In genomic region chr2:135741043-135741394, GRCh38 we compare ENCODE assay signal across 8 cellular contexts. TPM values are rescaled to one million over a fixed set of nuclear protein-coding genes. Genes with fewer than 3 reads are reported as not detected.
A peak's percentile ranks its signal among the peaks of the same experiment; 100 is the strongest.
DNase-seq lines count a peak whose midpoint lies in the region; ATAC-seq and TF ChIP-seq lines count a peak whose summit lies in the region.

No MANE protein-coding gene starts in this region.

- no peak overlapping the region for H3K27ac ChIP-seq in fibroblast of lung (ENCODE audit: insufficient read depth, low read length)
- peak overlapping the region; percentile 98 for H3K27ac ChIP-seq in rectal smooth muscle tissue (ENCODE audit: low read depth, low read length)

- H3K4me1 Mint-ChIP-seq in Calu3 (ENCODE audit: low read depth, unreplicated experiment) (peaks cover 20% of the 10 kb centered on the region), T-helper 17 cell (peaks cover 22% of the 10 kb centered on the region)
- peaks cover 31% of the 10 kb centered on the region for H3K4me1 Mint-ChIP-seq in activated T-cell treated with anti-CD3 and anti-CD28 coated beads, Interleukin-2, amount 50 U/mL, for 4 hours (ENCODE audit: low read depth)

- ATAC-seq in T-helper 17 cell (no peak), GM19324 (IDR thresholded peaks at IDR 0.05; ENCODE audit: low FRiP score, unreplicated experiment) (no peak), GM19328 (IDR thresholded peaks at IDR 0.05; ENCODE audit: unreplicated experiment) (no peak)
- ATAC-seq in activated T-cell treated with anti-CD3 and anti-CD28 coated beads, Interleukin-2, amount 50 U/mL, for 4 hours: no peak

- H3K27me3 ChIP-seq in fibroblast of lung (ENCODE audit: control insufficient read depth, insufficient read depth, low read length) (no peaks in the 10 kb centered on the region), rectal smooth muscle tissue (ENCODE audit: control insufficient read depth, insufficient read depth, low read length) (no peaks in the 10 kb centered on the region)

- H3K27me3 Mint-ChIP-seq in Calu3 (ENCODE audit: unreplicated experiment): no peaks in the 10 kb centered on the region
- H3K27me3 Mint-ChIP-seq in T-helper 17 cell: no peaks in the 10 kb centered on the region
- no peaks in the 10 kb centered on the region for H3K27me3 Mint-ChIP-seq in activated T-cell treated with anti-CD3 and anti-CD28 coated beads, Interleukin-2, amount 50 U/mL, for 4 hours (ENCODE audit: low read depth)

- no peak overlapping the region for H3K4me2 ChIP-seq in fibroblast of lung (ENCODE audit: extremely low read depth, insufficient read depth, low read length)

- peaks cover 38% of the 10 kb centered on the region for H3K79me2 ChIP-seq in fibroblast of lung (ENCODE audit: control insufficient read depth, insufficient read depth, low read length)

- CTCF ChIA-PET in Calu3 (lab: Charles Lee): interaction anchor here (0.6 to 0.9 kb wide), 3 partner anchors 702 to 1514 kb away, joined by 5 to 11 read pairs (median 5); no protein-coding TSS in a partner anchor

- no TSS peak for BruUV-seq in Calu3 (replicated peaks; lab: Mats Ljungman, UMichigan)

- peaks cover 24% of the 10 kb centered on the region for H3K36me3 Mint-ChIP-seq in Calu3 (ENCODE audit: insufficient read depth, unreplicated experiment)
- no peaks in the 10 kb centered on the region for H3K36me3 Mint-ChIP-seq in T-helper 17 cell (ENCODE audit: low read depth)
- H3K36me3 Mint-ChIP-seq in activated T-cell treated with anti-CD3 and anti-CD28 coated beads, Interleukin-2, amount 50 U/mL, for 4 hours (ENCODE audit: insufficient read depth): peaks cover 14% of the 10 kb centered on the region

- H3K4me3 Mint-ChIP-seq in Calu3 (ENCODE audit: low read depth, unreplicated experiment) (peak overlapping the region; percentile 86), T-helper 17 cell (peak overlapping the region; percentile 97)
- H3K4me3 Mint-ChIP-seq in activated T-cell treated with anti-CD3 and anti-CD28 coated beads, Interleukin-2, amount 50 U/mL, for 4 hours: no peak overlapping the region

- H3K9ac ChIP-seq in fibroblast of lung (ENCODE audit: insufficient read depth, low read length) (no peak overlapping the region), rectal smooth muscle tissue (ENCODE audit: low read length) (no peak overlapping the region)

- H3K36me3 ChIP-seq in fibroblast of lung (ENCODE audit: control insufficient read depth, insufficient read depth, low read length) (no peaks in the 10 kb centered on the region), rectal smooth muscle tissue (ENCODE audit: control insufficient read depth, insufficient read depth, low read length) (no peaks in the 10 kb centered on the region)

- TF ChIP-seq CTCF in Calu3 (IDR thresholded peaks at IDR 0.05; ENCODE audit: unreplicated experiment) (no peak), fibroblast of lung (conservative IDR thresholded peaks at IDR 0.05 in 1 of 2, IDR thresholded peaks at IDR 0.05 in 1 of 2; ENCODE audit: low read depth in 1 of 2, low read length in 2 of 2) (no peak)

- H3K4me3 ChIP-seq in fibroblast of lung (replicated peaks in 1 of 4; ENCODE audit: control extremely low read depth in 1 of 4, insufficient read depth in 1 of 4, low read depth in 3 of 4, low read length in 4 of 4): peak overlapping the region in 1 of 4 experiments; percentile 92
- peak overlapping the region; percentile 88 for H3K4me3 ChIP-seq in rectal smooth muscle tissue (ENCODE audit: low read length)

- intact Hi-C loops in Calu3 (cut with micrococcal nuclease; ENCODE audit: unreplicated experiment): no loop called here

- peaks cover 3% of the 10 kb centered on the region for H3K4me1 ChIP-seq in fibroblast of lung (ENCODE audit: control insufficient read depth, extremely low read depth, insufficient read depth, low read length)
- peaks cover 6% of the 10 kb centered on the region for H3K4me1 ChIP-seq in rectal smooth muscle tissue (ENCODE audit: control insufficient read depth, insufficient read depth, low read length)

- peak overlapping the region; percentile 95 for H3K27ac Mint-ChIP-seq in Calu3 (ENCODE audit: unreplicated experiment)
- no peak overlapping the region for H3K27ac Mint-ChIP-seq in T-helper 17 cell

- no peaks in the 10 kb centered on the region for H3K9me3 Mint-ChIP-seq in Calu3 (ENCODE audit: low read depth, unreplicated experiment)
- peaks cover 4% of the 10 kb centered on the region for H3K9me3 Mint-ChIP-seq in activated T-cell treated with anti-CD3 and anti-CD28 coated beads, Interleukin-2, amount 50 U/mL, for 4 hours

- no peaks in the 10 kb centered on the region for H4K20me1 ChIP-seq in fibroblast of lung (ENCODE audit: control insufficient read depth, extremely low read depth, insufficient read depth, low read length)

- H3K9me3 ChIP-seq in T-helper 17 cell (ENCODE audit: control insufficient read depth, low read length, poor library complexity, severe bottlenecking) (no peaks in the 10 kb centered on the region), fibroblast of lung (ENCODE audit: control insufficient read depth, insufficient read depth, low read depth, low read length) (no peaks in the 10 kb centered on the region)

- H2AFZ ChIP-seq in fibroblast of lung (ENCODE audit: low read length): peak overlapping the region; percentile 92

- DNase-seq in Calu3 (no peak), T-helper 17 cell (no peak), fibroblast of lung (ENCODE audit: low read depth in 2 of 2) (no peak), NCI-H748 treated with DMSO at 0.1 percent for 48 hours (lab: John Stamatoyannopoulos, UW) (no peak)
- no peak for DNase-seq in activated T-cell treated with anti-CD3 and anti-CD28 coated beads, Interleukin-2, amount 50 U/mL, for 4 hours

RNA-seq across cellular contexts. Expression of gene UBXN4, which starts 0.6 kb away (rescaled TPM):
- total RNA-seq in Calu3 (2022) (87.8 and 94.4 TPM in 2 replicates), T-helper 17 cell (100 to 1,000 TPM; 128 to 138 TPM), fibroblast of lung (64.5 and 78.8 TPM in 2 replicates)
- polyA plus RNA-seq in fibroblast of lung: 76.9 and 108 TPM in 2 replicates
- 51.1 and 65.7 TPM in 2 replicates for polyA plus RNA-seq in fibroblast of lung (2012)
- polyA minus RNA-seq in fibroblast of lung (ENCODE audit: low replicate concordance): 11.1 and 16.1 TPM in 2 replicates
- total RNA-seq in activated T-cell treated with anti-CD3 and anti-CD28 coated beads, Interleukin-2, amount 50 U/mL, for 4 hours: 10 to 100 TPM; 78.2 to 91.1 (median 80.5) TPM
